In the genomic region with DNA sequence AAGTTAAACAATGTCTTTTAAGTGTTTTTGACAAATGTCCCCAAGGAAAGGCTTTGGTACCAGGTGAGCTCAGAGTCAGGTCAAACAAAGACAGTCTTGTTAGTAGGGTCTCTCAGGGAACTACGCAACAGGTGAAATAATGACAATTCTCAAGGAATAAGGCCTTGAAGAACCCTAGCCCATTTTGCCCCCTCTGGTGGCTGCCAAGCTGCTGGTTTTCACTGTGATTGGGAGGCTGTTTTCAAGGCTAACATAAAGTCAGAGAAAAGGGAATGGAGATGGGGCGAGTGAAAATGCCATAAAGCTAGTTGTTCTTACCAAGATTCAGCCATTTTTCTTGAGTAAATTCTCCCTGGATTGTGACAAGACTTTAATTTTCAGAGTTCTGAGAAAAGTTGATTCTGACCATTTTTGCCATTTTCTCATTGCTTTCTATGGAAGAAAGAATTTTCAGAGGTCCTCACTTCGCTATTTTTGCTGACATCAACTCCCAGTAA, we compare ENCODE assay signal across 9 cellular contexts. TPM values are rescaled to one million over a fixed set of nuclear protein-coding genes. Genes with fewer than 3 reads are reported as not detected.
DNase-seq lines count a peak whose midpoint lies in the region; FAIRE-seq and TF ChIP-seq lines count a peak whose summit lies in the region.
"Had no signal": no experiment of that assay in that cellular context is flagged by ENCODE, and none has a peak within 500 bp of the region (broad histone marks: within the 10 kb centered on the region; RNA-seq: fewer than 3 reads in every experiment).

No MANE protein-coding gene starts in this region.

- TF ChIP-seq POLR2A in GM12892 (IDR thresholded peaks at IDR 0.05; ENCODE audit: low read depth, low read length), result no peak

- FAIRE-seq in GM12892 (lab: Jason Lieb, UNC), result no peak

- peak; percentile 41 for TF ChIP-seq CTCF in AG04449 (IDR thresholded peaks at IDR 0.05; ENCODE audit: insufficient read depth, low read length, missing control alignments)
- peak; percentile 43 for TF ChIP-seq CTCF in GM12873 (IDR thresholded peaks at IDR 0.05; ENCODE audit: insufficient read depth, low read depth, low read length, missing control alignments)
- peak; percentile 44 for TF ChIP-seq CTCF in fibroblast of mammary gland (conservative IDR thresholded peaks at IDR 0.05; ENCODE audit: control insufficient read depth, insufficient read depth, low read depth, low read length)

- POLR2A ChIA-PET in AG04449 (lab: Yijun Ruan, JAX), result no interaction called here

- H3K4me3 ChIP-seq in AG04449 (ENCODE audit: low read depth, low read length) (no peak overlapping the region), fibroblast of mammary gland (ENCODE audit: control insufficient read depth, low read depth, low read length) (no peak overlapping the region)
- H3K4me3 ChIP-seq: SJSA1 had no signal

- CTCF ChIA-PET in AG04449 (lab: Yijun Ruan, JAX), result interaction anchor here (0.6 to 6.7 kb wide), 13 partner anchors 9 to 139 kb away, joined by 3 to 54 read pairs (median 4); no protein-coding TSS in a partner anchor

- DNase-seq in AG04449 (ENCODE audit: low read depth, low spot score) (no peak), RPMI8226 (peak; percentile 50), fibroblast of mammary gland (ENCODE audit: low read depth) (no peak), GM12892 (ENCODE audit: insufficient read length) (no peak), NCI-H1048 (lab: John Stamatoyannopoulos, UW) (no peak)
- no peak for DNase-seq in activated CD4-positive, CD25-positive, alpha-beta regulatory T cell (lab: John Stamatoyannopoulos, UW)
- DNase-seq in activated effector memory CD4-positive, alpha-beta T cell treated with Interleukin-2 at 50 U/mL for 16 hours, result no peak

RNA-seq across cellular contexts. Expression of gene RWDD4, which starts 58.7 kb away (rescaled TPM):
- 19.4 TPM for polyA plus RNA-seq in GM12892 (2012; ENCODE audit: missing spikeins)

RNA-seq across cellular contexts. Expression of gene TRAPPC11, which starts 58.9 kb away (rescaled TPM):
- polyA plus RNA-seq in GM12892 (2012; ENCODE audit: missing spikeins), result 20.8 TPM
